ENCODE assay signal across 1 cellular context in genomic region chr11:63747006-63747405, GRCh38.
TF ChIP-seq lines count a peak whose summit lies in the region.

No MANE protein-coding gene starts in this region.

TF ChIP-seq in WTC11, 78 proteins besides CTCF, POLR2A, EP300 and RAD21 (continued from another document):
- TF ChIP-seq, protein P1, sequence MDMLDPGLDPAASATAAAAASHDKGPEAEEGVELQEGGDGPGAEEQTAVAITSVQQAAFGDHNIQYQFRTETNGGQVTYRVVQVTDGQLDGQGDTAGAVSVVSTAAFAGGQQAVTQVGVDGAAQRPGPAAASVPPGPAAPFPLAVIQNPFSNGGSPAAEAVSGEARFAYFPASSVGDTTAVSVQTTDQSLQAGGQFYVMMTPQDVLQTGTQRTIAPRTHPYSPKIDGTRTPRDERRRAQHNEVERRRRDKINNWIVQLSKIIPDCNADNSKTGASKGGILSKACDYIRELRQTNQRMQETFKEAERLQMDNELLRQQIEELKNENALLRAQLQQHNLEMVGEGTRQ (CRISPR knock-in tag; IDR thresholded peaks at IDR 0.05): no peak
- no peak for TF ChIP-seq AFF4 (CRISPR knock-in tag; IDR thresholded peaks at IDR 0.05; ENCODE audit: borderline replicate concordance)
- no peak for TF ChIP-seq ZNF263 (CRISPR knock-in tag; IDR thresholded peaks at IDR 0.05; ENCODE audit: low read depth)
- TF ChIP-seq, protein P2, sequence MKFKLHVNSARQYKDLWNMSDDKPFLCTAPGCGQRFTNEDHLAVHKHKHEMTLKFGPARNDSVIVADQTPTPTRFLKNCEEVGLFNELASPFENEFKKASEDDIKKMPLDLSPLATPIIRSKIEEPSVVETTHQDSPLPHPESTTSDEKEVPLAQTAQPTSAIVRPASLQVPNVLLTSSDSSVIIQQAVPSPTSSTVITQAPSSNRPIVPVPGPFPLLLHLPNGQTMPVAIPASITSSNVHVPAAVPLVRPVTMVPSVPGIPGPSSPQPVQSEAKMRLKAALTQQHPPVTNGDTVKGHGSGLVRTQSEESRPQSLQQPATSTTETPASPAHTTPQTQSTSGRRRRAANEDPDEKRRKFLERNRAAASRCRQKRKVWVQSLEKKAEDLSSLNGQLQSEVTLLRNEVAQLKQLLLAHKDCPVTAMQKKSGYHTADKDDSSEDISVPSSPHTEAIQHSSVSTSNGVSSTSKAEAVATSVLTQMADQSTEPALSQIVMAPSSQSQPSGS (CRISPR knock-in tag; IDR thresholded peaks at IDR 0.05; ENCODE audit: borderline replicate concordance, low read depth): no peak
- no peak for TF ChIP-seq PRRX2 (CRISPR knock-in tag; IDR thresholded peaks at IDR 0.05)
- no peak for TF ChIP-seq HMGA2 (CRISPR knock-in tag; IDR thresholded peaks at IDR 0.05)
- TF ChIP-seq ESRRA (CRISPR knock-in tag; IDR thresholded peaks at IDR 0.05; ENCODE audit: borderline replicate concordance): no peak
- TF ChIP-seq ZNF416 (CRISPR knock-in tag; IDR thresholded peaks at IDR 0.05): no peak
- TF ChIP-seq, protein P3, sequence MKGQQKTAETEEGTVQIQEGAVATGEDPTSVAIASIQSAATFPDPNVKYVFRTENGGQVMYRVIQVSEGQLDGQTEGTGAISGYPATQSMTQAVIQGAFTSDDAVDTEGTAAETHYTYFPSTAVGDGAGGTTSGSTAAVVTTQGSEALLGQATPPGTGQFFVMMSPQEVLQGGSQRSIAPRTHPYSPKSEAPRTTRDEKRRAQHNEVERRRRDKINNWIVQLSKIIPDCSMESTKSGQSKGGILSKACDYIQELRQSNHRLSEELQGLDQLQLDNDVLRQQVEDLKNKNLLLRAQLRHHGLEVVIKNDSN (CRISPR knock-in tag; IDR thresholded peaks at IDR 0.05): no peak
- TF ChIP-seq ETV6 (CRISPR knock-in tag; IDR thresholded peaks at IDR 0.05): no peak
- no peak for TF ChIP-seq PREB (CRISPR knock-in tag; IDR thresholded peaks at IDR 0.05; ENCODE audit: borderline replicate concordance)
- TF ChIP-seq ZNF232 (CRISPR knock-in tag; IDR thresholded peaks at IDR 0.05): no peak
